Comparison of ENCODE assay signal across 8 cellular contexts in genomic region chr14:101963611-101964296, GRCh38. TPM values are rescaled to one million over a fixed set of nuclear protein-coding genes. Genes with fewer than 3 reads are reported as not detected.
A peak's percentile ranks its signal among the peaks of the same experiment; 100 is the strongest.
DNase-seq lines count a peak whose midpoint lies in the region; ATAC-seq and TF ChIP-seq lines count a peak whose summit lies in the region.

No MANE protein-coding gene starts in this region.

- peak overlapping the region; percentile 74 for H3K27ac Mint-ChIP-seq in MCF 10A (ENCODE audit: low read depth, unreplicated experiment)
- H3K27ac Mint-ChIP-seq in naive thymus-derived CD8-positive, alpha-beta T cell = peak overlapping the region; percentile 72 to 95 (median 90)

- peaks cover 50% of the 10 kb centered on the region for H3K4me1 ChIP-seq in A673 (ENCODE audit: insufficient read depth, low read length, poor library complexity, severe bottlenecking)
- peaks cover 15 to 49% of the 10 kb centered on the region in 2 donors for H3K4me1 ChIP-seq in left lung

- ATAC-seq in HG03175 (IDR thresholded peaks at IDR 0.05; ENCODE audit: unreplicated experiment) (peak; percentile 1), GM21737 (IDR thresholded peaks at IDR 0.05; ENCODE audit: unreplicated experiment) (no peak), left lung (no peak), HG03039 (IDR thresholded peaks at IDR 0.05; ENCODE audit: unreplicated experiment) (no peak)
- no peak for ATAC-seq in naive thymus-derived CD8-positive, alpha-beta T cell

- POLR2A ChIA-PET in A673 (lab: Charles Lee; ENCODE audit: low non-redundant PET) (interaction anchor here (0.7 to 1.0 kb wide), 2 partner anchors 9 to 190 kb away, joined by 3 to 18 read pairs; no protein-coding TSS in a partner anchor), MCF 10A (lab: Yijun Ruan, JAX) (interaction anchor here (0.7 to 3.1 kb wide), 9 partner anchors 10 to 354 kb away, joined by 3 to 34 read pairs (median 10); no protein-coding TSS in a partner anchor)
- POLR2A ChIA-PET in naive thymus-derived CD8-positive, alpha-beta T cell (lab: Charles Lee) = interaction anchor here (0.5 to 2.4 kb wide), 9 partner anchors 15 to 356 kb away, joined by 3 to 10 read pairs (median 4); partner anchors contain the start of genes HSP90AA1, MOK and ZNF839

- no peak for DNase-seq in A673 (ENCODE audit: low spot score)
- no peak for DNase-seq in MCF 10A (ENCODE audit: unreplicated experiment)
- no peak for DNase-seq in naive thymus-derived CD8-positive, alpha-beta T cell
- DNase-seq in left lung = no peak
- DNase-seq in superior temporal gyrus (ENCODE audit: extremely low spot score) = no peak

- TF ChIP-seq CTCF in A673 (conservative IDR thresholded peaks at IDR 0.05; ENCODE audit: low read depth, low read length) = no peak
- no peak for TF ChIP-seq CTCF in MCF 10A (IDR thresholded peaks at IDR 0.05; ENCODE audit: unreplicated experiment)
- TF ChIP-seq CTCF in left lung (IDR thresholded peaks at IDR 0.05) = no peak

- H3K36me3 ChIP-seq in A673 (ENCODE audit: insufficient read depth, low read length, poor library complexity, severe bottlenecking) = peaks cover 12% of the 10 kb centered on the region
- H3K36me3 ChIP-seq in left lung = peaks cover 0 to 4% of the 10 kb centered on the region in 2 donors

- intact Hi-C loops in A673 (cut with micrococcal nuclease; ENCODE audit: unreplicated experiment) = loop anchor here (2.0 to 5.0 kb wide), 4 partner anchors 99 to 256 kb away; partner anchors contain the start of gene HSP90AA1
- intact Hi-C loops in MCF 10A (cut with micrococcal nuclease) = loop anchor here (1.0 to 5.0 kb wide), 4 partner anchors 9 to 354 kb away; partner anchors contain the start of gene ZNF839
- intact Hi-C loops in left lung (cut with DNase I) = no loop called here

- peaks cover 13% of the 10 kb centered on the region for H3K36me3 Mint-ChIP-seq in MCF 10A (ENCODE audit: insufficient read depth, unreplicated experiment)
- H3K36me3 Mint-ChIP-seq in naive thymus-derived CD8-positive, alpha-beta T cell = peaks cover 0 to 10% (median 0%) of the 10 kb centered on the region in 3 donors

- H3K4me3 ChIP-seq in A673 (ENCODE audit: low read depth, low read length, poor library complexity, severe bottlenecking) = peak overlapping the region; percentile 21
- peak overlapping the region in 1 of 2 donors; percentile 100 for H3K4me3 ChIP-seq in left lung

- H3K27me3 ChIP-seq in A673 (replicated peaks; ENCODE audit: insufficient read depth, low read depth, low read length, poor library complexity) = no peaks in the 10 kb centered on the region
- H3K27me3 ChIP-seq in left lung = no peaks in the 10 kb centered on the region

- BruUV-seq in A673 (replicated peaks; lab: Mats Ljungman, UMichigan) (TSS peak; percentile 34), MCF 10A (replicated peaks; lab: Mats Ljungman, UMichigan) (no TSS peak)

- H3K4me1 Mint-ChIP-seq in MCF 10A (ENCODE audit: insufficient read depth, unreplicated experiment) = peaks cover 39% of the 10 kb centered on the region
- H3K4me1 Mint-ChIP-seq in naive thymus-derived CD8-positive, alpha-beta T cell = peaks cover 19 to 47% (median 40%) of the 10 kb centered on the region in 4 donors

- H3K9me3 ChIP-seq in A673 (ENCODE audit: low read depth, low read length, poor library complexity, severe bottlenecking) = no peaks in the 10 kb centered on the region
- H3K9me3 ChIP-seq in left lung = no peaks in the 10 kb centered on the region

- peak overlapping the region; percentile 94 for H3K27ac ChIP-seq in A673 (ENCODE audit: low read depth, low read length, poor library complexity, severe bottlenecking)
- no peak overlapping the region for H3K27ac ChIP-seq in left lung

- peak overlapping the region; percentile 83 for H3K4me3 Mint-ChIP-seq in MCF 10A (ENCODE audit: unreplicated experiment)
- H3K4me3 Mint-ChIP-seq in naive thymus-derived CD8-positive, alpha-beta T cell = peak overlapping the region; percentile 23 to 85 (median 69)

- CTCF ChIA-PET in A673 (lab: Charles Lee) = interaction anchor here (1.4 kb wide), 1 partner anchor 132 kb away, joined by 3 read pairs; no protein-coding TSS in a partner anchor
- CTCF ChIA-PET in MCF 10A (lab: Yijun Ruan, JAX) = interaction anchor here (0.8 to 4.1 kb wide), 2 partner anchors 44 to 134 kb away, joined by 7 to 39 read pairs; no protein-coding TSS in a partner anchor

- H3K9me3 Mint-ChIP-seq in MCF 10A (ENCODE audit: unreplicated experiment) = no peaks in the 10 kb centered on the region
- no peaks in the 10 kb centered on the region for H3K9me3 Mint-ChIP-seq in naive thymus-derived CD8-positive, alpha-beta T cell

- H3K27me3 Mint-ChIP-seq in MCF 10A (ENCODE audit: insufficient read depth, unreplicated experiment) = no peaks in the 10 kb centered on the region
- no peaks in the 10 kb centered on the region for H3K27me3 Mint-ChIP-seq in naive thymus-derived CD8-positive, alpha-beta T cell

RNA-seq across cellular contexts. Expression of gene DYNC1H1, which starts 0.6 kb away (rescaled TPM):
- 794 and 833 TPM in 2 replicates for total RNA-seq in A673 (2021)
- 704 and 715 TPM in 2 replicates for total RNA-seq in MCF 10A (2022)
- total RNA-seq in naive thymus-derived CD8-positive, alpha-beta T cell = 100 to 1,000 TPM; 257 to 278 TPM
- 10 to 100 TPM; 23.4 to 42.0 (median 30.5) TPM for polyA plus RNA-seq in naive thymus-derived CD8-positive, alpha-beta T cell
- 100 to 1,000 TPM; 492 to 514 TPM for total RNA-seq in left lung

Comparison
In these comparisons a context has a peak if more than half of its experiments do, and no peak if none do; other contexts are left out.
1. intact Hi-C loops: an anchor here in A673 (2.0 to 5.0 kb wide) and MCF 10A (1.0 to 5.0 kb wide); none called in left lung.